ENCODE assay signal across 8 cellular contexts in genomic region chr1:66247415-66248208, GRCh38.
DNase-seq lines count a peak whose midpoint lies in the region; ATAC-seq lines count a peak whose summit lies in the region.
"Had no signal": no experiment of that assay in that cellular context is flagged by ENCODE, and none has a peak within 500 bp of the region (broad histone marks: within the 10 kb centered on the region; RNA-seq: fewer than 3 reads in every experiment).

No MANE protein-coding gene starts in this region.

- H3K36me3 Mint-ChIP-seq in activated T-cell treated with anti-CD3 and anti-CD28 coated beads, Interleukin-2, amount 50 U/mL, for 4 hours (ENCODE audit: insufficient read depth): no peaks in the 10 kb centered on the region

- peak; percentile 17 for DNase-seq in activated T-cell treated with anti-CD3 and anti-CD28 coated beads, Interleukin-2, amount 50 U/mL, for 4 hours
- peak in 1 of 2 donors; percentile 45 for DNase-seq in stimulated activated naive CD8-positive, alpha-beta T cell treated with anti-CD3 and anti-CD28 coated beads, Interleukin-15, amount 100 ng/mL, for 72 hours
- DNase-seq in MG63 (no peak), DMS114 treated with DMSO at 0.1 percent for 48 hours (lab: John Stamatoyannopoulos, UW; ENCODE audit: unreplicated experiment) (no peak), globus pallidus (ENCODE audit: low spot score) (no peak)
- DNase-seq: NCI-H2029 treated with DMSO at 0.1 percent for 48 hours had no signal

- H3K27me3 Mint-ChIP-seq in activated T-cell treated with anti-CD3 and anti-CD28 coated beads, Interleukin-2, amount 50 U/mL, for 4 hours (ENCODE audit: low read depth): no peaks in the 10 kb centered on the region
- no peaks in the 10 kb centered on the region for H3K27me3 Mint-ChIP-seq in stimulated activated naive CD8-positive, alpha-beta T cell treated with anti-CD3 and anti-CD28 coated beads, Interleukin-15, amount 100 ng/mL, for 72 hours

- H3K4me3 ChIP-seq in MG63: no peak overlapping the region

- ATAC-seq in GM19452 (IDR thresholded peaks at IDR 0.05; ENCODE audit: unreplicated experiment) (peak; percentile 75), HG03103 (IDR thresholded peaks at IDR 0.05; ENCODE audit: low read depth, unreplicated experiment) (peak; percentile 63)
- peak; percentile 69 to 74 for ATAC-seq in activated T-cell treated with anti-CD3 and anti-CD28 coated beads, Interleukin-2, amount 50 U/mL, for 4 hours
- ATAC-seq in stimulated activated naive CD8-positive, alpha-beta T cell treated with anti-CD3 and anti-CD28 coated beads, Interleukin-15, amount 100 ng/mL, for 72 hours: peak; percentile 77

- H3K36me3 ChIP-seq in MG63: no peaks in the 10 kb centered on the region

- no peaks in the 10 kb centered on the region for H3K27me3 ChIP-seq in MG63

- H3K9me3 Mint-ChIP-seq in activated T-cell treated with anti-CD3 and anti-CD28 coated beads, Interleukin-2, amount 50 U/mL, for 4 hours: no peaks in the 10 kb centered on the region
- no peaks in the 10 kb centered on the region for H3K9me3 Mint-ChIP-seq in stimulated activated naive CD8-positive, alpha-beta T cell treated with anti-CD3 and anti-CD28 coated beads, Interleukin-15, amount 100 ng/mL, for 72 hours

- no peaks in the 10 kb centered on the region for H3K9me3 ChIP-seq in MG63

- no peak overlapping the region for H3K27ac Mint-ChIP-seq in stimulated activated naive CD8-positive, alpha-beta T cell treated with anti-CD3 and anti-CD28 coated beads, Interleukin-15, amount 100 ng/mL, for 72 hours

- peaks cover 33% of the 10 kb centered on the region for H3K4me1 Mint-ChIP-seq in activated T-cell treated with anti-CD3 and anti-CD28 coated beads, Interleukin-2, amount 50 U/mL, for 4 hours (ENCODE audit: low read depth)
- H3K4me1 Mint-ChIP-seq in stimulated activated naive CD8-positive, alpha-beta T cell treated with anti-CD3 and anti-CD28 coated beads, Interleukin-15, amount 100 ng/mL, for 72 hours: peaks cover 22% of the 10 kb centered on the region

- H3K4me3 Mint-ChIP-seq in activated T-cell treated with anti-CD3 and anti-CD28 coated beads, Interleukin-2, amount 50 U/mL, for 4 hours: peak overlapping the region; percentile 76
- peak overlapping the region; percentile 51 to 60 for H3K4me3 Mint-ChIP-seq in stimulated activated naive CD8-positive, alpha-beta T cell treated with anti-CD3 and anti-CD28 coated beads, Interleukin-15, amount 100 ng/mL, for 72 hours
